1 cellular context compared by ENCODE assay signal in the genomic region with DNA sequence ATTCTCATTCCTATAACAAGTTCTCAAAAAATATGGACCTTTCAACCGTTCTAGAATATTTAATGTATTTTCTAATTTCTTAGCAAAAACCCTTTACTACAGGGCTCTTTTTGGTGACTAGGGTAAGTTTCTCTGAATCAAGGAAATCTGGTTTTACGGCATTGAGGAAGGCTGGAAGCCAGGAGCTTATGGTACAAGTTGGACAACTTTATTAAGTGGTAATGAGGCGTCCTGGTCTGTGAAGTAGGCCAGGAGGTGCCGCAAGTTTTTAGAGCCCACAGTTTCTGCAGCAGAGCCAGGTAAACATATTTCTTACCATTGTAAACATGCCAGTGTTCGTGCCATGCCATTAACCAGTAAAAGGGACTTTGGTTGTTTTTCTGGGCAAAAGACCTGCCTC.
TF ChIP-seq lines count a peak whose summit lies in the region.

No MANE protein-coding gene starts in this region.

TF ChIP-seq in IMR-90, 13 proteins besides CTCF, POLR2A, EP300 and RAD21 (continued from another document):
- TF ChIP-seq, protein P1, sequence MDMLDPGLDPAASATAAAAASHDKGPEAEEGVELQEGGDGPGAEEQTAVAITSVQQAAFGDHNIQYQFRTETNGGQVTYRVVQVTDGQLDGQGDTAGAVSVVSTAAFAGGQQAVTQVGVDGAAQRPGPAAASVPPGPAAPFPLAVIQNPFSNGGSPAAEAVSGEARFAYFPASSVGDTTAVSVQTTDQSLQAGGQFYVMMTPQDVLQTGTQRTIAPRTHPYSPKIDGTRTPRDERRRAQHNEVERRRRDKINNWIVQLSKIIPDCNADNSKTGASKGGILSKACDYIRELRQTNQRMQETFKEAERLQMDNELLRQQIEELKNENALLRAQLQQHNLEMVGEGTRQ (IDR thresholded peaks at IDR 0.05; ENCODE audit: low read depth, low read length) = no peak
- TF ChIP-seq FOS (IDR thresholded peaks at IDR 0.05; ENCODE audit: low read depth, low read length) = no peak
- TF ChIP-seq RFX5 (IDR thresholded peaks at IDR 0.05; ENCODE audit: low read depth, low read length) = no peak
- no peak for TF ChIP-seq RCOR1 (IDR thresholded peaks at IDR 0.05; ENCODE audit: insufficient replicate concordance, low read length)
- no peak for TF ChIP-seq SMC3 (IDR thresholded peaks at IDR 0.05; ENCODE audit: low read depth, low read length)
